ENCODE assay signal across 1 cellular context in the genomic region with DNA sequence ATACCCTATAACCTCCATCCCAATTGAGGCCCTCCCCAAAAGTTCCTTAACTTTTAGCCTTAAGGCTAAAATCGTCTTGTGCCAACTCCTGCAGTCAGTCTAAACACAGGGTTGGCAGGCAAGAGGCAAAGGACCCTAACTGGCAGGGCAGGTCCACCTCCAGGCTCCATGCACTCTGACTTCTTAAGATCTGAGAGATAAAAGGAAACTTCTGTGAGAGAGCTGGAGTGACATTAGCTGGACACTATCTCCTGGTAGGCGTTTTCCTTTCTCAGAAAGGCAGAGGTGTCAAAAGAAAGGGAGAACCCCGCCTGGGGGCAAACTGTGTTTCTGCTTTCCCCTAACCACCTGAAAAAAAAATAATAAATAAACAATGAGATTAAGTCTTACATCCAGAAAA.
TF ChIP-seq lines count a peak whose summit lies in the region.

No MANE protein-coding gene starts in this region.

TF ChIP-seq in K562, 482 proteins besides CTCF, POLR2A, EP300 and RAD21:
- TF ChIP-seq SIX5 (IDR thresholded peaks at IDR 0.05; ENCODE audit: borderline replicate concordance in 1 of 2, insufficient read depth in 1 of 2, low read depth in 1 of 2, low read length in 2 of 2) = no peak
- TF ChIP-seq ZC3H11A (IDR thresholded peaks at IDR 0.05; ENCODE audit: low read depth, low read length) = no peak
- TF ChIP-seq GTF2E2 (tag; IDR thresholded peaks at IDR 0.05) = no peak
- TF ChIP-seq ETV1 (tag; conservative IDR thresholded peaks at IDR 0.05; ENCODE audit: low read depth) = no peak
- no peak for TF ChIP-seq MIER1 (IDR thresholded peaks at IDR 0.05; ENCODE audit: low read depth)
- TF ChIP-seq, protein P1, sequence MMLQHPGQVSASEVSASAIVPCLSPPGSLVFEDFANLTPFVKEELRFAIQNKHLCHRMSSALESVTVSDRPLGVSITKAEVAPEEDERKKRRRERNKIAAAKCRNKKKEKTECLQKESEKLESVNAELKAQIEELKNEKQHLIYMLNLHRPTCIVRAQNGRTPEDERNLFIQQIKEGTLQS (IDR thresholded peaks at IDR 0.05) = no peak
- TF ChIP-seq, protein P1 (CRISPR knock-in tag; conservative IDR thresholded peaks at IDR 0.05) = no peak
- TF ChIP-seq KAT7 (CRISPR knock-in tag; IDR thresholded peaks at IDR 0.05; ENCODE audit: borderline replicate concordance) = no peak
TF ChIP-seq in K562: peak in this region for 0.
